In the genomic region with DNA sequence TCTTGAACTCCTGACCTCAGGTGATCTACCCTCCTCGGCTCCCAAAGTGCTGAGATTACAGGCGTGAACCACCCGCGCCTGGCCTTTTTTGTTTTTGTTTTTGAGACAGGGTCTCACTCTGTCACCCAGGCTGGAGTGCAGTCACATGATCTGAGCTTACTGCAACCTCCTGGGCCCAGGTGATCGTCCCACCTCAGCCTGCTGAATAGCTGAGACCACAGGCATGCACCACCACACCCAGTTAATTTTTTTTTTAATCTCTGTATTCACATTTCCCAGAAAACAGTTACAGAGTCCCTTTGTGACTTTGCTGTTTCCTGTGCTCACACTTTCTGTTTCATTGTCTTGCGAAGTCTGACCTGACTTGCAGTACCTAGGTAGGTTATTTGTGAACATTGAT, we compare ENCODE assay signal across 11 cellular contexts. TPM values are rescaled to one million over a fixed set of nuclear protein-coding genes. Genes with fewer than 3 reads are reported as not detected.
DNase-seq lines count a peak whose midpoint lies in the region; ATAC-seq and TF ChIP-seq lines count a peak whose summit lies in the region.
"Had no signal": no experiment of that assay in that cellular context is flagged by ENCODE, and none has a peak within 500 bp of the region (broad histone marks: within the 10 kb centered on the region; RNA-seq: fewer than 3 reads in every experiment).

No MANE protein-coding gene starts in this region.

- intact Hi-C loops in activated naive CD4-positive, alpha-beta T cell treated with anti-CD3 and anti-CD28 coated beads for 36 hours (cut with micrococcal nuclease), result loop anchor here (5.0 kb wide), 3 partner anchors 481 to 981 kb away; partner anchors contain the start of genes AMDHD2, HCFC1R1, THOC6 and TNFRSF12A
- intact Hi-C loops in CD14-positive monocyte (cut with micrococcal nuclease), result no loop called here

- no peaks in the 10 kb centered on the region for H3K27me3 ChIP-seq in CD4-positive, CD25-positive, alpha-beta regulatory T cell (ENCODE audit: control insufficient read depth, insufficient read depth, low read length)

- H3K4me3 Mint-ChIP-seq in CD4-positive, CD25-positive, alpha-beta regulatory T cell, result peak overlapping the region; percentile 55 to 93 (median 84)
- peak overlapping the region; percentile 88 for H3K4me3 Mint-ChIP-seq in activated naive CD4-positive, alpha-beta T cell treated with anti-CD3 and anti-CD28 coated beads for 36 hours
- H3K4me3 Mint-ChIP-seq in CD14-positive monocyte, result no peak overlapping the region

- H3K4me1 ChIP-seq in CD4-positive, CD25-positive, alpha-beta regulatory T cell (ENCODE audit: control insufficient read depth, insufficient read depth, low read length, poor library complexity, severe bottlenecking), result peaks cover 48% of the 10 kb centered on the region

- no peaks in the 10 kb centered on the region for H3K9me3 ChIP-seq in CD4-positive, CD25-positive, alpha-beta regulatory T cell (ENCODE audit: control insufficient read depth in 2 of 2, low read length in 2 of 2)

- H3K27ac Mint-ChIP-seq in CD4-positive, CD25-positive, alpha-beta regulatory T cell, result peak overlapping the region; percentile 90 to 98 (median 94)
- peak overlapping the region; percentile 89 for H3K27ac Mint-ChIP-seq in activated naive CD4-positive, alpha-beta T cell treated with anti-CD3 and anti-CD28 coated beads for 36 hours
- no peak overlapping the region for H3K27ac Mint-ChIP-seq in CD14-positive monocyte

- no peaks in the 10 kb centered on the region for H3K9me3 Mint-ChIP-seq in CD4-positive, CD25-positive, alpha-beta regulatory T cell
- no peaks in the 10 kb centered on the region for H3K9me3 Mint-ChIP-seq in activated naive CD4-positive, alpha-beta T cell treated with anti-CD3 and anti-CD28 coated beads for 36 hours
- H3K9me3 Mint-ChIP-seq in CD14-positive monocyte, result peaks cover 0 to 5% (median under 1%) of the 10 kb centered on the region in 7 donors

- H3K4me1 Mint-ChIP-seq in CD4-positive, CD25-positive, alpha-beta regulatory T cell, result peaks cover 28 to 72% (median 44%) of the 10 kb centered on the region in 4 donors
- H3K4me1 Mint-ChIP-seq in activated naive CD4-positive, alpha-beta T cell treated with anti-CD3 and anti-CD28 coated beads for 36 hours (ENCODE audit: low read depth), result peaks cover 68% of the 10 kb centered on the region
- peaks cover 23% of the 10 kb centered on the region for H3K4me1 Mint-ChIP-seq in CD14-positive monocyte

- peaks cover 16% of the 10 kb centered on the region for H3K36me3 Mint-ChIP-seq in CD4-positive, CD25-positive, alpha-beta regulatory T cell
- H3K36me3 Mint-ChIP-seq in activated naive CD4-positive, alpha-beta T cell treated with anti-CD3 and anti-CD28 coated beads for 36 hours (ENCODE audit: low read depth), result peaks cover 20% of the 10 kb centered on the region
- H3K36me3 Mint-ChIP-seq in CD14-positive monocyte, result peaks cover 10% of the 10 kb centered on the region in 2 donors

- peak; percentile 71 to 73 for ATAC-seq in CD4-positive, CD25-positive, alpha-beta regulatory T cell (ENCODE audit: low read depth in 2 of 2)
- no peak for ATAC-seq in GM18868 (IDR thresholded peaks at IDR 0.05; ENCODE audit: unreplicated experiment)

- peak overlapping the region; percentile 77 for H3K27ac ChIP-seq in CD4-positive, CD25-positive, alpha-beta regulatory T cell (ENCODE audit: insufficient read depth, low read length, poor library complexity, severe bottlenecking)

- H3K4me3 ChIP-seq in CD4-positive, CD25-positive, alpha-beta regulatory T cell (ENCODE audit: low read depth, low read length), result peak overlapping the region; percentile 64

- H3K27me3 Mint-ChIP-seq in CD4-positive, CD25-positive, alpha-beta regulatory T cell, result peaks cover 5% of the 10 kb centered on the region
- H3K27me3 Mint-ChIP-seq in activated naive CD4-positive, alpha-beta T cell treated with anti-CD3 and anti-CD28 coated beads for 36 hours (ENCODE audit: low read depth), result no peaks in the 10 kb centered on the region
- peaks cover 6 to 13% (median 6%) of the 10 kb centered on the region in 3 donors for H3K27me3 Mint-ChIP-seq in CD14-positive monocyte (ENCODE audit: low read depth in 3 of 3)

- TF ChIP-seq CTCF in CD14-positive monocyte (IDR thresholded peaks at IDR 0.05), result no peak

- CTCF ChIA-PET in activated naive CD4-positive, alpha-beta T cell treated with anti-CD3 and anti-CD28 coated beads for 36 hours (lab: Charles Lee), result interaction anchor here (0.7 kb wide), 2 partner anchors 110 kb away, joined by 3 to 5 read pairs; no protein-coding TSS in a partner anchor

- peaks cover 8% of the 10 kb centered on the region for H3K36me3 ChIP-seq in CD4-positive, CD25-positive, alpha-beta regulatory T cell (ENCODE audit: control insufficient read depth, insufficient read depth, low read length)

- DNase-seq in CD4-positive, CD25-positive, alpha-beta regulatory T cell, result peak in 2 of 3 donors; percentile 55 to 95
- DNase-seq in T-helper 9 cell, result peak; percentile 7
- peak; percentile 73 for DNase-seq in activated naive CD4-positive, alpha-beta T cell treated with anti-CD3 and anti-CD28 coated beads for 36 hours
- peak; percentile 16 for DNase-seq in renal cortical epithelial cell (ENCODE audit: low read depth)
- DNase-seq in NCI-H446 treated with DMSO at 0.1 percent for 48 hours (lab: John Stamatoyannopoulos, UW), result no peak
- no peak for DNase-seq in anterior cingulate cortex (lab: John Stamatoyannopoulos, UW)
- DNase-seq in CD14-positive monocyte (ENCODE audit: low spot score), result no peak
- DNase-seq: occipital lobe had no signal

RNA-seq across cellular contexts. Expression of gene CLUAP1, which starts 2.7 kb away (rescaled TPM):
- total RNA-seq in CD4-positive, CD25-positive, alpha-beta regulatory T cell, result 11.3 TPM
- 10 to 100 TPM; 20.6 to 35.1 (median 21.3) TPM for polyA plus RNA-seq in CD4-positive, CD25-positive, alpha-beta regulatory T cell
- total RNA-seq in activated naive CD4-positive, alpha-beta T cell treated with anti-CD3 and anti-CD28 coated beads for 36 hours, result 10 to 100 TPM; 12.1 to 13.9 TPM
- total RNA-seq in renal cortical epithelial cell, result 10.1 and 49.9 TPM in 2 replicates
- 1 to 10 TPM; 5.6 to 5.9 TPM for polyA plus RNA-seq in CD14-positive monocyte

RNA-seq across cellular contexts. Expression of gene C16orf90, which starts 8.2 kb away (rescaled TPM):
- not detected for total RNA-seq in CD4-positive, CD25-positive, alpha-beta regulatory T cell
- not detected for polyA plus RNA-seq in CD4-positive, CD25-positive, alpha-beta regulatory T cell
- total RNA-seq in activated naive CD4-positive, alpha-beta T cell treated with anti-CD3 and anti-CD28 coated beads for 36 hours, result not detected
- not detected in 2 replicates for total RNA-seq in renal cortical epithelial cell
- polyA plus RNA-seq in CD14-positive monocyte, result not detected
- total RNA-seq: M059J, occipital lobe had no signal
- polyA plus RNA-seq: AG04450 had no signal

Comparison
In these comparisons a context has a peak if more than half of its experiments do, and no peak if none do; other contexts are left out.
1. DNase-seq: peak in CD4-positive, CD25-positive, alpha-beta regulatory T cell (2 of 3), T-helper 9 cell (single experiment), activated naive CD4-positive, alpha-beta T cell treated with anti-CD3 and anti-CD28 coated beads for 36 hours (single experiment) and renal cortical epithelial cell (single experiment); none in NCI-H446 treated with DMSO at 0.1 percent for 48 hours (single experiment), anterior cingulate cortex (0 of 58) and CD14-positive monocyte (single experiment).
2. H3K27ac Mint-ChIP-seq: peak in CD4-positive, CD25-positive, alpha-beta regulatory T cell (3 of 3) and activated naive CD4-positive, alpha-beta T cell treated with anti-CD3 and anti-CD28 coated beads for 36 hours (single experiment); none in CD14-positive monocyte (0 of 7).
3. H3K4me3 Mint-ChIP-seq: peak in CD4-positive, CD25-positive, alpha-beta regulatory T cell (4 of 4) and activated naive CD4-positive, alpha-beta T cell treated with anti-CD3 and anti-CD28 coated beads for 36 hours (single experiment); none in CD14-positive monocyte (0 of 2).